In genomic region chr18:79599503-79599931, GRCh38 we compare ENCODE assay signal across 13 cellular contexts.
A peak's percentile ranks its signal among the peaks of the same experiment; 100 is the strongest.
DNase-seq lines count a peak whose midpoint lies in the region; TF ChIP-seq lines count a peak whose summit lies in the region.
"Had no signal": no experiment of that assay in that cellular context is flagged by ENCODE, and none has a peak within 500 bp of the region (broad histone marks: within the 10 kb centered on the region; RNA-seq: fewer than 3 reads in every experiment).

No MANE protein-coding gene starts in this region.

- H3K4me3 ChIP-seq in AG04449 (ENCODE audit: low read depth, low read length), result no peak overlapping the region
- H3K4me3 ChIP-seq: dorsolateral prefrontal cortex had no signal

- TF ChIP-seq CTCF in AG04449 (IDR thresholded peaks at IDR 0.05; ENCODE audit: insufficient read depth, low read length, missing control alignments) (no peak), Calu3 (IDR thresholded peaks at IDR 0.05; ENCODE audit: unreplicated experiment) (no peak)

- intact Hi-C loops in Calu3 (cut with micrococcal nuclease; ENCODE audit: unreplicated experiment), result no loop called here

- no peaks in the 10 kb centered on the region for H3K36me3 Mint-ChIP-seq in Calu3 (ENCODE audit: insufficient read depth, unreplicated experiment)
- H3K36me3 Mint-ChIP-seq: activated naive CD4-positive, alpha-beta T cell treated with anti-CD3 and anti-CD28 coated beads, Interleukin-2, amount 50 U/mL, for 24 hours had no signal

- peaks cover 2% of the 10 kb centered on the region for H3K9me3 Mint-ChIP-seq in Calu3 (ENCODE audit: low read depth, unreplicated experiment)
- H3K9me3 Mint-ChIP-seq: activated CD4-positive, alpha-beta memory T cell treated with anti-CD3 and anti-CD28 coated beads, Interleukin-2, amount 10 ng/mL, durations not matched to agents 7 days and 5 days; activated naive CD4-positive, alpha-beta T cell treated with anti-CD3 and anti-CD28 coated beads, Interleukin-2, amount 50 U/mL, for 24 hours; T-helper 2 cell treated with Interferon-gamma antibody and Interleukin-4, amounts not matched to agents 5 μg/mL and 100 μg/mL, for 36 hours had no signal

- POLR2A ChIA-PET in AG04449 (lab: Yijun Ruan, JAX), result no interaction called here

- DNase-seq in AG04449 (ENCODE audit: low read depth, low spot score) (peak; percentile 40), HPDE6-E6E7 (ENCODE audit: extremely low spot score) (peak; percentile 38), epidermal melanocyte (ENCODE audit: insufficient read length, low spot score) (peak; percentile 51), mesenteric fat pad (ENCODE audit: low spot score) (peak; percentile 49), Calu3 (no peak), NCI-H526 (lab: John Stamatoyannopoulos, UW) (no peak), T1000 (lab: John Stamatoyannopoulos, UW) (no peak), DMS153 treated with DMSO at 0.1 percent for 48 hours (lab: John Stamatoyannopoulos, UW; ENCODE audit: unreplicated experiment) (no peak)
- DNase-seq: activated CD4-positive, alpha-beta memory T cell treated with anti-CD3 and anti-CD28 coated beads, Interleukin-2, amount 10 ng/mL, durations not matched to agents 7 days and 5 days; NCI-H2081 treated with DMSO at 0.1 percent for 48 hours had no signal

- BruUV-seq in Calu3 (replicated peaks; lab: Mats Ljungman, UMichigan), result no TSS peak

- no peak overlapping the region for H3K27ac Mint-ChIP-seq in Calu3 (ENCODE audit: unreplicated experiment)
- H3K27ac Mint-ChIP-seq: activated CD4-positive, alpha-beta memory T cell treated with anti-CD3 and anti-CD28 coated beads, Interleukin-2, amount 10 ng/mL, durations not matched to agents 7 days and 5 days; activated naive CD4-positive, alpha-beta T cell treated with anti-CD3 and anti-CD28 coated beads, Interleukin-2, amount 50 U/mL, for 24 hours; T-helper 2 cell treated with Interferon-gamma antibody and Interleukin-4, amounts not matched to agents 5 μg/mL and 100 μg/mL, for 36 hours had no signal

- no peaks in the 10 kb centered on the region for H3K4me1 Mint-ChIP-seq in Calu3 (ENCODE audit: low read depth, unreplicated experiment)
- H3K4me1 Mint-ChIP-seq: activated CD4-positive, alpha-beta memory T cell treated with anti-CD3 and anti-CD28 coated beads, Interleukin-2, amount 10 ng/mL, durations not matched to agents 7 days and 5 days had no signal

- H3K4me3 Mint-ChIP-seq in Calu3 (ENCODE audit: low read depth, unreplicated experiment), result no peak overlapping the region
- H3K4me3 Mint-ChIP-seq: activated CD4-positive, alpha-beta memory T cell treated with anti-CD3 and anti-CD28 coated beads, Interleukin-2, amount 10 ng/mL, durations not matched to agents 7 days and 5 days; activated naive CD4-positive, alpha-beta T cell treated with anti-CD3 and anti-CD28 coated beads, Interleukin-2, amount 50 U/mL, for 24 hours; T-helper 2 cell treated with Interferon-gamma antibody and Interleukin-4, amounts not matched to agents 5 μg/mL and 100 μg/mL, for 36 hours had no signal

- H3K27me3 Mint-ChIP-seq in Calu3 (ENCODE audit: unreplicated experiment), result peaks cover 45% of the 10 kb centered on the region

- CTCF ChIA-PET in AG04449 (lab: Yijun Ruan, JAX), result no interaction called here
- CTCF ChIA-PET in Calu3 (lab: Charles Lee), result no interaction called here

Comparison
In these comparisons a context has a peak if more than half of its experiments do, and no peak if none do; other contexts are left out.
1. DNase-seq: peak in AG04449 (single experiment), HPDE6-E6E7 (single experiment), epidermal melanocyte (single experiment) and mesenteric fat pad (single experiment); none in Calu3 (single experiment), NCI-H526 (0 of 2), T1000 (single experiment) and DMS153 treated with DMSO at 0.1 percent for 48 hours (single experiment).